In the genomic region with DNA sequence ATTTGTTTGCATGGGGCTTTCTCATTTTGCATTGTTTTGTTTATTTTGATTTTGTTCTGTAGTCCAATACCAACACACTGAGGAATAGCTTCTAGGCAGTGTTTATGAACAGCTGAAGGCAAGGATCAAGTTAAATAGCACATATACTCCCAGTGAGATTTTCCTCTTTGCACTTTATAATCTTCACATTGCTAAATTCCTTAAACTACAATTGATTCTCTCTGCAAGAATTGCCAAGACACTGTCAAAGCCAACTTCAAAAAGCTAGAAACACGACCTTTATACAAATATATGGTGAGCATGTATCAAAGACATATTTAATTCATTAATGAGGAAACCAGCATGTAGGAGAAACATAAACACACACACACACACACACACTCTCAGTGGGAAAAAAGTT, we compare ENCODE assay signal across 2 cellular contexts.
TF ChIP-seq lines count a peak whose summit lies in the region.

No MANE protein-coding gene starts in this region.

TF ChIP-seq in WTC11, 78 proteins besides CTCF, POLR2A, EP300 and RAD21 (continued from another document):
- TF ChIP-seq, protein P1, sequence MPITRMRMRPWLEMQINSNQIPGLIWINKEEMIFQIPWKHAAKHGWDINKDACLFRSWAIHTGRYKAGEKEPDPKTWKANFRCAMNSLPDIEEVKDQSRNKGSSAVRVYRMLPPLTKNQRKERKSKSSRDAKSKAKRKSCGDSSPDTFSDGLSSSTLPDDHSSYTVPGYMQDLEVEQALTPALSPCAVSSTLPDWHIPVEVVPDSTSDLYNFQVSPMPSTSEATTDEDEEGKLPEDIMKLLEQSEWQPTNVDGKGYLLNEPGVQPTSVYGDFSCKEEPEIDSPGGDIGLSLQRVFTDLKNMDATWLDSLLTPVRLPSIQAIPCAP (CRISPR knock-in tag; IDR thresholded peaks at IDR 0.05): no peak
- TF ChIP-seq ZNF138 (CRISPR knock-in tag; conservative IDR thresholded peaks at IDR 0.05): no peak
- no peak for TF ChIP-seq PRRX2 (CRISPR knock-in tag; IDR thresholded peaks at IDR 0.05)
- no peak for TF ChIP-seq ATF1 (CRISPR knock-in tag; IDR thresholded peaks at IDR 0.05)
- TF ChIP-seq SMAD3 (CRISPR knock-in tag; IDR thresholded peaks at IDR 0.05; ENCODE audit: borderline replicate concordance): no peak
- TF ChIP-seq, protein P2, sequence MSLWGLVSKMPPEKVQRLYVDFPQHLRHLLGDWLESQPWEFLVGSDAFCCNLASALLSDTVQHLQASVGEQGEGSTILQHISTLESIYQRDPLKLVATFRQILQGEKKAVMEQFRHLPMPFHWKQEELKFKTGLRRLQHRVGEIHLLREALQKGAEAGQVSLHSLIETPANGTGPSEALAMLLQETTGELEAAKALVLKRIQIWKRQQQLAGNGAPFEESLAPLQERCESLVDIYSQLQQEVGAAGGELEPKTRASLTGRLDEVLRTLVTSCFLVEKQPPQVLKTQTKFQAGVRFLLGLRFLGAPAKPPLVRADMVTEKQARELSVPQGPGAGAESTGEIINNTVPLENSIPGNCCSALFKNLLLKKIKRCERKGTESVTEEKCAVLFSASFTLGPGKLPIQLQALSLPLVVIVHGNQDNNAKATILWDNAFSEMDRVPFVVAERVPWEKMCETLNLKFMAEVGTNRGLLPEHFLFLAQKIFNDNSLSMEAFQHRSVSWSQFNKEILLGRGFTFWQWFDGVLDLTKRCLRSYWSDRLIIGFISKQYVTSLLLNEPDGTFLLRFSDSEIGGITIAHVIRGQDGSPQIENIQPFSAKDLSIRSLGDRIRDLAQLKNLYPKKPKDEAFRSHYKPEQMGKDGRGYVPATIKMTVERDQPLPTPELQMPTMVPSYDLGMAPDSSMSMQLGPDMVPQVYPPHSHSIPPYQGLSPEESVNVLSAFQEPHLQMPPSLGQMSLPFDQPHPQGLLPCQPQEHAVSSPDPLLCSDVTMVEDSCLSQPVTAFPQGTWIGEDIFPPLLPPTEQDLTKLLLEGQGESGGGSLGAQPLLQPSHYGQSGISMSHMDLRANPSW (CRISPR knock-in tag; conservative IDR thresholded peaks at IDR 0.05; ENCODE audit: low read depth): no peak
- no peak for TF ChIP-seq TEAD4 (CRISPR knock-in tag; IDR thresholded peaks at IDR 0.05)

TF ChIP-seq in HepG2, 621 proteins besides CTCF, POLR2A, EP300 and RAD21 (continued from another document):
- TF ChIP-seq RBAK (CRISPR knock-in tag; IDR thresholded peaks at IDR 0.05) (no peak), JUND (CRISPR knock-in tag; IDR thresholded peaks at IDR 0.05) (no peak), ZIK1 (CRISPR knock-in tag; IDR thresholded peaks at IDR 0.05; ENCODE audit: borderline replicate concordance, low read depth) (no peak), SSRP1 (CRISPR knock-in tag; IDR thresholded peaks at IDR 0.05) (no peak), ZKSCAN1 (IDR thresholded peaks at IDR 0.05; ENCODE audit: low read length) (no peak), ZNF570 (CRISPR knock-in tag; IDR thresholded peaks at IDR 0.05; ENCODE audit: borderline replicate concordance) (no peak), ZFP36L2 (CRISPR knock-in tag; IDR thresholded peaks at IDR 0.05) (no peak)
- TF ChIP-seq, protein P3, sequence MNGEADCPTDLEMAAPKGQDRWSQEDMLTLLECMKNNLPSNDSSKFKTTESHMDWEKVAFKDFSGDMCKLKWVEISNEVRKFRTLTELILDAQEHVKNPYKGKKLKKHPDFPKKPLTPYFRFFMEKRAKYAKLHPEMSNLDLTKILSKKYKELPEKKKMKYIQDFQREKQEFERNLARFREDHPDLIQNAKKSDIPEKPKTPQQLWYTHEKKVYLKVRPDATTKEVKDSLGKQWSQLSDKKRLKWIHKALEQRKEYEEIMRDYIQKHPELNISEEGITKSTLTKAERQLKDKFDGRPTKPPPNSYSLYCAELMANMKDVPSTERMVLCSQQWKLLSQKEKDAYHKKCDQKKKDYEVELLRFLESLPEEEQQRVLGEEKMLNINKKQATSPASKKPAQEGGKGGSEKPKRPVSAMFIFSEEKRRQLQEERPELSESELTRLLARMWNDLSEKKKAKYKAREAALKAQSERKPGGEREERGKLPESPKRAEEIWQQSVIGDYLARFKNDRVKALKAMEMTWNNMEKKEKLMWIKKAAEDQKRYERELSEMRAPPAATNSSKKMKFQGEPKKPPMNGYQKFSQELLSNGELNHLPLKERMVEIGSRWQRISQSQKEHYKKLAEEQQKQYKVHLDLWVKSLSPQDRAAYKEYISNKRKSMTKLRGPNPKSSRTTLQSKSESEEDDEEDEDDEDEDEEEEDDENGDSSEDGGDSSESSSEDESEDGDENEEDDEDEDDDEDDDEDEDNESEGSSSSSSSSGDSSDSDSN (CRISPR knock-in tag; IDR thresholded peaks at IDR 0.05): no peak
- TF ChIP-seq, protein P4, sequence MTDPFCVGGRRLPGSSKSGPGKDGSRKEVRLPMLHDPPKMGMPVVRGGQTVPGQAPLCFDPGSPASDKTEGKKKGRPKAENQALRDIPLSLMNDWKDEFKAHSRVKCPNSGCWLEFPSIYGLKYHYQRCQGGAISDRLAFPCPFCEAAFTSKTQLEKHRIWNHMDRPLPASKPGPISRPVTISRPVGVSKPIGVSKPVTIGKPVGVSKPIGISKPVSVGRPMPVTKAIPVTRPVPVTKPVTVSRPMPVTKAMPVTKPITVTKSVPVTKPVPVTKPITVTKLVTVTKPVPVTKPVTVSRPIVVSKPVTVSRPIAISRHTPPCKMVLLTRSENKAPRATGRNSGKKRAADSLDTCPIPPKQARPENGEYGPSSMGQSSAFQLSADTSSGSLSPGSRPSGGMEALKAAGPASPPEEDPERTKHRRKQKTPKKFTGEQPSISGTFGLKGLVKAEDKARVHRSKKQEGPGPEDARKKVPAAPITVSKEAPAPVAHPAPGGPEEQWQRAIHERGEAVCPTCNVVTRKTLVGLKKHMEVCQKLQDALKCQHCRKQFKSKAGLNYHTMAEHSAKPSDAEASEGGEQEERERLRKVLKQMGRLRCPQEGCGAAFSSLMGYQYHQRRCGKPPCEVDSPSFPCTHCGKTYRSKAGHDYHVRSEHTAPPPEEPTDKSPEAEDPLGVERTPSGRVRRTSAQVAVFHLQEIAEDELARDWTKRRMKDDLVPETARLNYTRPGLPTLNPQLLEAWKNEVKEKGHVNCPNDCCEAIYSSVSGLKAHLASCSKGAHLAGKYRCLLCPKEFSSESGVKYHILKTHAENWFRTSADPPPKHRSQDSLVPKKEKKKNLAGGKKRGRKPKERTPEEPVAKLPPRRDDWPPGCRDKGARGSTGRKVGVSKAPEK (CRISPR knock-in tag; IDR thresholded peaks at IDR 0.05; ENCODE audit: borderline replicate concordance): no peak
